Comparison of ENCODE assay signal across 8 cellular contexts in the genomic region with DNA sequence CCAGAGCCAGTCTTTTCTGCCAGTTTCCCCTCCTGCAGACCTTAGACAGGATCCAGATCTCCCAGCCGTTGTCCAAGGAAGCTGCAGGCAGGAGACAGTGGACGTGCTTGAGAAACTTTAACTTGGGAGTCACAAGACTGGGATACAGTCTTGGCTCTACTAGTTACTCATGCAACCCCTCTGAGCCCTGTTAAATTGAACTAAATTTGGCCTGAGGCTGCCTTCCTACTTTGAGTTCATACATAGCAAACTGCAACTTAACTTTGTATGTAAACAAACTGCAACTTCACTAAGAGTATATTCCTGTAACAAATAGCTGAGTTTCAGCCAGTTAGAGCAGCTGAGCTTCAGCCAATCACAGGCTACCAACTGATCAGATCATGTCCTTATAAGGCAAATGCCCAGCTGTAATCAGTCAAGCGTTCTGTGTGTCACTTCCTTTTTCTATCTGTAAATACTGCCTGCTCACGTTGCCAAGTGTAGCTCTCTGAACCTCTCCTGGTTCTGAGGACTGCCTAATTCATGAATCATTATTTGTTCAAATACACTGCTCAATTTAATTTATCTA.
A peak's percentile ranks its signal among the peaks of the same experiment; 100 is the strongest.
DNase-seq lines count a peak whose midpoint lies in the region; ATAC-seq and TF ChIP-seq lines count a peak whose summit lies in the region.

No MANE protein-coding gene starts in this region.

- DNase-seq in AG04450 (ENCODE audit: low read depth, low spot score) (peak; percentile 96), H4 (ENCODE audit: low spot score) (peak; percentile 91), RKO (ENCODE audit: low spot score) (peak; percentile 83), fibroblast of villous mesenchyme (ENCODE audit: low read depth) (peak; percentile 87), GF-D8 (lab: John Stamatoyannopoulos, UW) (no peak), HuH-7 (ENCODE audit: low spot score) (no peak)

- no peaks in the 10 kb centered on the region for H3K27me3 ChIP-seq in AG04450 (ENCODE audit: control insufficient read depth, insufficient read depth, low read length)

- CTCF ChIA-PET in AG04450 (lab: Charles Lee), result interaction anchor here (0.7 to 2.1 kb wide), 4 partner anchors 14 to 501 kb away, joined by 3 to 14 read pairs (median 6); no protein-coding TSS in a partner anchor

- POLR2A ChIA-PET in AG04450 (lab: Yijun Ruan, JAX), result interaction anchor here (0.6 to 3.0 kb wide), 8 partner anchors 11 to 459 kb away, joined by 3 to 17 read pairs (median 4); no protein-coding TSS in a partner anchor

- peak overlapping the region; percentile 100 for H3K27ac ChIP-seq in AG04450 (ENCODE audit: low read depth, low read length)
- H3K27ac ChIP-seq in skin epidermis, result peak overlapping the region in 11 of 21 experiments; percentile 27 to 81 (median 60)

- peaks cover 10% of the 10 kb centered on the region for H3K9me3 ChIP-seq in AG04450 (ENCODE audit: control insufficient read depth, insufficient read depth, low read length)

- ATAC-seq in HG03457 (IDR thresholded peaks at IDR 0.05; ENCODE audit: unreplicated experiment), result no peak

- H3K4me3 ChIP-seq in AG04450 (ENCODE audit: low read depth, low read length) (no peak overlapping the region), fibroblast of villous mesenchyme (ENCODE audit: low read depth, low read length) (no peak overlapping the region), skin epidermis (no peak overlapping the region)

- TF ChIP-seq CTCF in AG04450 (IDR thresholded peaks at IDR 0.05; ENCODE audit: low read depth, low read length), result no peak
- no peak for TF ChIP-seq CTCF in fibroblast of villous mesenchyme (IDR thresholded peaks at IDR 0.05; ENCODE audit: insufficient read depth, low read depth, low read length)

Comparison
In these comparisons a context has a peak if more than half of its experiments do, and no peak if none do; other contexts are left out.
1. DNase-seq: peak in AG04450 (single experiment), H4 (single experiment), RKO (single experiment) and fibroblast of villous mesenchyme (single experiment); none in GF-D8 (single experiment) and HuH-7 (single experiment).